22 cellular contexts compared by ENCODE assay signal in genomic region chr12:62763827-62764226, GRCh38.
"Had no signal": no experiment of that assay in that cellular context is flagged by ENCODE, and none has a peak within 500 bp of the region (broad histone marks: within the 10 kb centered on the region; RNA-seq: fewer than 3 reads in every experiment).

No MANE protein-coding gene starts in this region.

- H3K27me3 ChIP-seq: Peyer's patch had no signal

- H3K4me3 ChIP-seq: Peyer's patch had no signal

- H3K4me3 Mint-ChIP-seq: activated CD8-positive, alpha-beta T cell treated with anti-CD3 and anti-CD28 coated beads, Interleukin-2, amount 10 ng/mL, durations not matched to agents 7 days and 5 days; activated naive CD8-positive, alpha-beta T cell treated with anti-CD3 and anti-CD28 coated beads, Interleukin-2, amount 10 ng/mL, durations not matched to agents 7 days and 5 days; IgD-negative memory B cell; T-helper 17 cell; WTC11 had no signal

- H3K4me1 Mint-ChIP-seq: IgD-negative memory B cell, WTC11 had no signal

- H3K27ac Mint-ChIP-seq: activated CD8-positive, alpha-beta T cell treated with anti-CD3 and anti-CD28 coated beads, Interleukin-2, amount 10 ng/mL, durations not matched to agents 7 days and 5 days; activated naive CD8-positive, alpha-beta T cell treated with anti-CD3 and anti-CD28 coated beads, Interleukin-2, amount 10 ng/mL, durations not matched to agents 7 days and 5 days; IgD-negative memory B cell; T-helper 17 cell had no signal

- ATAC-seq: activated CD8-positive, alpha-beta T cell treated with anti-CD3 and anti-CD28 coated beads, Interleukin-2, amount 10 ng/mL, durations not matched to agents 7 days and 5 days; T-helper 17 cell; WTC11 had no signal

- H3K27ac ChIP-seq: Peyer's patch had no signal

- H3K36me3 Mint-ChIP-seq: activated naive CD8-positive, alpha-beta T cell treated with anti-CD3 and anti-CD28 coated beads, Interleukin-2, amount 10 ng/mL, durations not matched to agents 7 days and 5 days; IgD-negative memory B cell had no signal

- DNase-seq: activated CD4-positive, alpha-beta T cell treated with anti-CD3 and anti-CD28 coated beads for 48 hours; activated CD4-positive, alpha-beta T cell treated with anti-CD3 and anti-CD28 coated beads, Interleukin-2, amount 50 U/mL, for 4 hours; activated CD4-positive, CD25-positive, alpha-beta regulatory T cell treated with anti-CD3 and anti-CD28 coated beads, Interleukin-2, amount 50 U/mL, for 72 hours; activated CD8-positive, alpha-beta memory T cell treated with anti-CD3 and anti-CD28 coated beads, Interleukin-2, amount 50 U/mL, for 48 hours; activated CD8-positive, alpha-beta T cell treated with anti-CD3 and anti-CD28 coated beads, Interleukin-2, amount 10 ng/mL, durations not matched to agents 7 days and 5 days; activated naive CD4-positive, alpha-beta T cell treated with anti-CD3 and anti-CD28 coated beads, Interleukin-2, amount 50 U/mL, for 16 hours; activated naive CD8-positive, alpha-beta T cell treated with anti-CD3 and anti-CD28 coated beads, Interleukin-2, amount 10 ng/mL, durations not matched to agents 7 days and 5 days; activated T-cell treated with anti-CD3 and anti-CD28 coated beads, Interleukin-2, amount 50 U/mL, for 1 hour; aorta; KG1; NCI-H1092; NCI-H1417; NCI-H2029; NCI-H510A treated with DMSO at 0.1 percent for 48 hours; NCI-H69; NK-92 treated with Interleukin-12 subunit alpha and Interleukin-12 subunit beta, amount 100 ng/mL, for 24 hours; Peyer's patch; SIG-M5; T-helper 17 cell; T-helper 9 cell had no signal

- H3K9me3 ChIP-seq: Peyer's patch had no signal

- H3K36me3 ChIP-seq: Peyer's patch had no signal
